ENCODE assay signal across 21 cellular contexts in genomic region chrX:123986377-123986776, GRCh38. TPM values are rescaled to one million over a fixed set of nuclear protein-coding genes. Genes with fewer than 3 reads are reported as not detected.
DNase-seq lines count a peak whose midpoint lies in the region; ATAC-seq, FAIRE-seq and TF ChIP-seq lines count a peak whose summit lies in the region.
"Had no signal": no experiment of that assay in that cellular context is flagged by ENCODE, and none has a peak within 500 bp of the region (broad histone marks: within the 10 kb centered on the region; RNA-seq: fewer than 3 reads in every experiment).

No MANE protein-coding gene starts in this region.

- no peak for TF ChIP-seq CTCF in CD4-positive, alpha-beta T cell (IDR thresholded peaks at IDR 0.05)
- no peak for TF ChIP-seq CTCF in astrocyte (IDR thresholded peaks at IDR 0.05; ENCODE audit: insufficient read depth, low read depth, low read length)

- intact Hi-C loops in CD4-positive, alpha-beta T cell (cut with DNase I, micrococcal nuclease) = no loop called here

- no peak for ATAC-seq in activated naive CD8-positive, alpha-beta T cell treated with anti-CD3 and anti-CD28 coated beads, Interleukin-2, amount 50 U/mL, for 24 hours
- ATAC-seq in CD4-positive, alpha-beta T cell (ENCODE audit: poor library complexity) = no peak
- ATAC-seq: GM12878, HCT116 had no signal

- DNase-seq in activated naive CD8-positive, alpha-beta T cell treated with anti-CD3 and anti-CD28 coated beads, Interleukin-2, amount 50 U/mL, for 24 hours = no peak
- DNase-seq in CD4-positive, alpha-beta T cell = no peak
- DNase-seq in astrocyte (ENCODE audit: low read depth) (no peak), AG08396 (ENCODE audit: low spot score) (no peak), HUDEP-2 (lab: John Stamatoyannopoulos, UW; ENCODE audit: unreplicated experiment in 76 of 76) (no peak), HPDE6-E6E7 (ENCODE audit: extremely low spot score) (no peak)
- DNase-seq: 8988T; CD8-positive, alpha-beta memory T cell; COR-L47; DMS 273 treated with DMSO at 0.1 percent for 48 hours; DND-41; EL; GOT3; H7; IMR-90; Karpas-422; KBM-7 had no signal

- POLR2A ChIA-PET in CD4-positive, alpha-beta T cell (lab: Charles Lee) = no interaction called here

- CTCF ChIA-PET in CD4-positive, alpha-beta T cell (lab: Charles Lee) = interaction anchor here (0.6 to 1.5 kb wide), 3 partner anchors 9 to 13 kb away, joined by 3 to 4 read pairs (median 4); no protein-coding TSS in a partner anchor

- H3K9me3 Mint-ChIP-seq in activated naive CD8-positive, alpha-beta T cell (ENCODE audit: low read depth) = no peaks in the 10 kb centered on the region
- no peaks in the 10 kb centered on the region for H3K9me3 Mint-ChIP-seq in activated naive CD8-positive, alpha-beta T cell treated with anti-CD3 and anti-CD28 coated beads, Interleukin-2, amount 50 U/mL, for 24 hours
- H3K9me3 Mint-ChIP-seq in CD4-positive, alpha-beta T cell = no peaks in the 10 kb centered on the region
- H3K9me3 Mint-ChIP-seq in astrocyte (ENCODE audit: unreplicated experiment) = no peaks in the 10 kb centered on the region
- H3K9me3 Mint-ChIP-seq: CD8-positive, alpha-beta memory T cell had no signal

- no peak overlapping the region for H3K27ac ChIP-seq in CD4-positive, alpha-beta T cell (ENCODE audit: low read depth, low read length)
- no peak overlapping the region for H3K27ac ChIP-seq in astrocyte (ENCODE audit: low read depth, low read length)
- H3K27ac ChIP-seq: C4-2B had no signal

- H3K4me3 Mint-ChIP-seq in activated naive CD8-positive, alpha-beta T cell = no peak overlapping the region
- no peak overlapping the region for H3K4me3 Mint-ChIP-seq in activated naive CD8-positive, alpha-beta T cell treated with anti-CD3 and anti-CD28 coated beads, Interleukin-2, amount 50 U/mL, for 24 hours
- H3K4me3 Mint-ChIP-seq in CD4-positive, alpha-beta T cell = no peak overlapping the region
- H3K4me3 Mint-ChIP-seq in astrocyte (ENCODE audit: unreplicated experiment) = no peak overlapping the region

- no peak overlapping the region for H3K4me2 ChIP-seq in astrocyte (ENCODE audit: low read length)

- no peaks in the 10 kb centered on the region for H3K27me3 ChIP-seq in CD4-positive, alpha-beta T cell (ENCODE audit: control insufficient read depth, insufficient read depth, low read length)
- no peaks in the 10 kb centered on the region for H3K27me3 ChIP-seq in astrocyte (ENCODE audit: insufficient read depth, low read length)

- FAIRE-seq in astrocyte (lab: Jason Lieb, UNC) = peak; percentile 69
- FAIRE-seq: GM12878 had no signal

- H3K4me1 Mint-ChIP-seq in activated naive CD8-positive, alpha-beta T cell (ENCODE audit: low read depth) = peaks cover 58% of the 10 kb centered on the region
- H3K4me1 Mint-ChIP-seq in activated naive CD8-positive, alpha-beta T cell treated with anti-CD3 and anti-CD28 coated beads, Interleukin-2, amount 50 U/mL, for 24 hours = peaks cover 59% of the 10 kb centered on the region
- peaks cover 69% of the 10 kb centered on the region for H3K4me1 Mint-ChIP-seq in CD4-positive, alpha-beta T cell (ENCODE audit: low read depth)
- H3K4me1 Mint-ChIP-seq in astrocyte (ENCODE audit: low read depth, unreplicated experiment) = peaks cover 11% of the 10 kb centered on the region

- H3K9me3 ChIP-seq in CD4-positive, alpha-beta T cell (ENCODE audit: control insufficient read depth, low read length) = no peaks in the 10 kb centered on the region
- no peaks in the 10 kb centered on the region for H3K9me3 ChIP-seq in astrocyte (ENCODE audit: insufficient read depth, low read depth, low read length)

- no peak overlapping the region for H3K4me3 ChIP-seq in astrocyte (ENCODE audit: insufficient read depth, low read depth, low read length)
- H3K4me3 ChIP-seq: GM12878 had no signal

- H4K20me1 ChIP-seq in astrocyte (ENCODE audit: insufficient read depth, low read length) = peaks cover 37% of the 10 kb centered on the region

- peaks cover 94% of the 10 kb centered on the region for H3K79me2 ChIP-seq in astrocyte (ENCODE audit: insufficient read depth, low read length)

- no peaks in the 10 kb centered on the region for H3K36me3 Mint-ChIP-seq in activated naive CD8-positive, alpha-beta T cell
- H3K36me3 Mint-ChIP-seq in activated naive CD8-positive, alpha-beta T cell treated with anti-CD3 and anti-CD28 coated beads, Interleukin-2, amount 50 U/mL, for 24 hours (ENCODE audit: low read depth) = peaks cover 4% of the 10 kb centered on the region
- H3K36me3 Mint-ChIP-seq in CD4-positive, alpha-beta T cell (ENCODE audit: low read depth) = peaks cover 31% of the 10 kb centered on the region
- no peaks in the 10 kb centered on the region for H3K36me3 Mint-ChIP-seq in astrocyte (ENCODE audit: low read depth, unreplicated experiment)

- no peak overlapping the region for H3K9ac ChIP-seq in astrocyte (ENCODE audit: low read length)

- H3K27ac Mint-ChIP-seq in activated naive CD8-positive, alpha-beta T cell = peak overlapping the region; percentile 24
- H3K27ac Mint-ChIP-seq in activated naive CD8-positive, alpha-beta T cell treated with anti-CD3 and anti-CD28 coated beads, Interleukin-2, amount 50 U/mL, for 24 hours = no peak overlapping the region
- peak overlapping the region; percentile 70 for H3K27ac Mint-ChIP-seq in CD4-positive, alpha-beta T cell
- no peak overlapping the region for H3K27ac Mint-ChIP-seq in astrocyte (ENCODE audit: unreplicated experiment)

- H3K36me3 ChIP-seq in astrocyte (ENCODE audit: insufficient read depth, low read length) = no peaks in the 10 kb centered on the region

- H3K27me3 Mint-ChIP-seq in activated naive CD8-positive, alpha-beta T cell = no peaks in the 10 kb centered on the region
- no peaks in the 10 kb centered on the region for H3K27me3 Mint-ChIP-seq in activated naive CD8-positive, alpha-beta T cell treated with anti-CD3 and anti-CD28 coated beads, Interleukin-2, amount 50 U/mL, for 24 hours
- H3K27me3 Mint-ChIP-seq in CD4-positive, alpha-beta T cell = no peaks in the 10 kb centered on the region
- no peaks in the 10 kb centered on the region for H3K27me3 Mint-ChIP-seq in astrocyte (ENCODE audit: low read depth, unreplicated experiment)
- H3K27me3 Mint-ChIP-seq: CD8-positive, alpha-beta memory T cell had no signal

- H3K4me1 ChIP-seq in astrocyte (ENCODE audit: insufficient read depth, low read length) = no peaks in the 10 kb centered on the region

- H2AFZ ChIP-seq in astrocyte (ENCODE audit: low read depth, low read length) = no peak overlapping the region

RNA-seq across cellular contexts. Expression of gene STAG2, which starts 24.9 kb away (rescaled TPM):
- total RNA-seq in CD4-positive, alpha-beta T cell = 10 to 100 TPM; 84.7 to 89.4 TPM
- total RNA-seq in astrocyte = 51.2 and 51.5 TPM in 2 replicates

Comparison
In these comparisons a context has a peak if more than half of its experiments do, and no peak if none do; other contexts are left out.
1. H3K27ac Mint-ChIP-seq: peak in activated naive CD8-positive, alpha-beta T cell (single experiment) and CD4-positive, alpha-beta T cell (single experiment); none in activated naive CD8-positive, alpha-beta T cell treated with anti-CD3 and anti-CD28 coated beads, Interleukin-2, amount 50 U/mL, for 24 hours (single experiment) and astrocyte (single experiment).